9 cellular contexts compared by ENCODE assay signal in genomic region chr6:56692586-56693245, GRCh38. TPM values are rescaled to one million over a fixed set of nuclear protein-coding genes. Genes with fewer than 3 reads are reported as not detected.
DNase-seq lines count a peak whose midpoint lies in the region; TF ChIP-seq lines count a peak whose summit lies in the region.
"Had no signal": no experiment of that assay in that cellular context is flagged by ENCODE, and none has a peak within 500 bp of the region (broad histone marks: within the 10 kb centered on the region; RNA-seq: fewer than 3 reads in every experiment).

No MANE protein-coding gene starts in this region.

- no peaks in the 10 kb centered on the region for H3K4me1 Mint-ChIP-seq in immature natural killer cell

- WGBS in mesenchymal stem cell: 49% methylated on average over 6 of the region's 6 CpGs
- 41% methylated on average over 6 of the region's 6 CpGs for WGBS in urinary bladder

- H3K14ac ChIP-seq in mesenchymal stem cell (ENCODE audit: low read length in 2 of 2): no peak overlapping the region

- H3K36me3 ChIP-seq in mesenchymal stem cell (ENCODE audit: control insufficient read depth in 1 of 2, insufficient read depth in 2 of 2, low read depth in 1 of 2, low read length in 2 of 2) (peaks cover 0 to 21% of the 10 kb centered on the region in 2 experiments), urinary bladder (ENCODE audit: insufficient read depth) (no peaks in the 10 kb centered on the region)

- H3K9me3 Mint-ChIP-seq in immature natural killer cell: no peaks in the 10 kb centered on the region

- no peak overlapping the region for H3K23ac ChIP-seq in mesenchymal stem cell (ENCODE audit: low read length in 2 of 2)

- H3K9ac ChIP-seq in mesenchymal stem cell (ENCODE audit: low read length): peak overlapping the region; percentile 90
- H3K9ac ChIP-seq: BLaER1 treated with 17β-estradiol and CSF1 and Interleukin-3, amounts not matched to agents 10 nM and 100 nM had no signal

- H3K27me3 Mint-ChIP-seq in immature natural killer cell (ENCODE audit: low read depth in 3 of 3): peaks cover 0 to 5% (median 1%) of the 10 kb centered on the region in 3 donors

- peak overlapping the region; percentile 77 for H3K4me2 ChIP-seq in mesenchymal stem cell (ENCODE audit: low read length, poor library complexity, severe bottlenecking)

- H3K27me3 ChIP-seq in mesenchymal stem cell (ENCODE audit: control insufficient read depth in 1 of 2, insufficient read depth in 1 of 2, low read length in 2 of 2): no peaks in the 10 kb centered on the region
- H3K27me3 ChIP-seq: BLaER1 treated with 17β-estradiol and CSF1 and Interleukin-3, amounts not matched to agents 10 nM and 100 nM had no signal

- H3K4me3 Mint-ChIP-seq in immature natural killer cell: no peak overlapping the region

- H3K27ac ChIP-seq in coronary artery (peak overlapping the region; percentile 57 to 84), mesenchymal stem cell (ENCODE audit: low read length, poor library complexity, severe bottlenecking) (peak overlapping the region; percentile 98), urinary bladder (ENCODE audit: low read depth) (peak overlapping the region; percentile 62)

- H2BK12ac ChIP-seq in mesenchymal stem cell (ENCODE audit: low read length in 2 of 2): peak overlapping the region in 1 of 2 experiments; percentile 76

- no peak overlapping the region for H2BK15ac ChIP-seq in mesenchymal stem cell (ENCODE audit: low read depth, poor library complexity, severe bottlenecking)

- DNase-seq in SIG-M5 treated with dmso at 0.1 percent for 504 hours (lab: John Stamatoyannopoulos, UW; ENCODE audit: unreplicated experiment) (peak; percentile 26), SIG-M5 (lab: John Stamatoyannopoulos, UW) (no peak), coronary artery (ENCODE audit: low spot score) (no peak), mesenchymal stem cell (peak; percentile 87), immature natural killer cell (no peak), NAMALWA (ENCODE audit: low spot score) (no peak), DMS153 (lab: John Stamatoyannopoulos, UW) (no peak)

- peak overlapping the region; percentile 57 to 77 for H3K18ac ChIP-seq in mesenchymal stem cell (ENCODE audit: low read depth in 1 of 2, low read length in 2 of 2)

- H2AK5ac ChIP-seq in mesenchymal stem cell (ENCODE audit: low read length, severe bottlenecking): peak overlapping the region; percentile 91

- H3K27ac Mint-ChIP-seq in immature natural killer cell: no peak overlapping the region

- H3K9me3 ChIP-seq in mesenchymal stem cell (ENCODE audit: control insufficient read depth, low read length): no peaks in the 10 kb centered on the region
- H3K9me3 ChIP-seq: BLaER1 treated with 17β-estradiol and CSF1 and Interleukin-3, amounts not matched to agents 10 nM and 100 nM had no signal

- no peak overlapping the region for H2AFZ ChIP-seq in mesenchymal stem cell (ENCODE audit: low read depth, low read length)

- peak overlapping the region in 1 of 2 experiments; percentile 91 for H3K4ac ChIP-seq in mesenchymal stem cell (ENCODE audit: low read depth in 1 of 2, low read length in 2 of 2)

- H3K79me1 ChIP-seq in mesenchymal stem cell (replicated peaks; ENCODE audit: low read length, poor library complexity, severe bottlenecking): peaks cover 13% of the 10 kb centered on the region

- H3K4me3 ChIP-seq in coronary artery (peak overlapping the region; percentile 63), mesenchymal stem cell (ENCODE audit: insufficient read depth in 1 of 2, low read depth in 1 of 2, low read length in 2 of 2) (peak overlapping the region in 1 of 2 experiments; percentile 73), urinary bladder (ENCODE audit: low read depth, low read length) (peak overlapping the region; percentile 42)
- H3K4me3 ChIP-seq: BLaER1 treated with 17β-estradiol and CSF1 and Interleukin-3, amounts not matched to agents 10 nM and 100 nM had no signal

- peaks cover 3% of the 10 kb centered on the region for H3K4me1 ChIP-seq in mesenchymal stem cell (ENCODE audit: control insufficient read depth, insufficient read depth, low read depth, low read length)
- no peaks in the 10 kb centered on the region for H3K4me1 ChIP-seq in urinary bladder (ENCODE audit: insufficient read depth)

- TF ChIP-seq CTCF in coronary artery (IDR thresholded peaks at IDR 0.05): no peak

- peak overlapping the region; percentile 47 for H4K8ac ChIP-seq in mesenchymal stem cell (ENCODE audit: low read length)

- no peaks in the 10 kb centered on the region for H3K36me3 Mint-ChIP-seq in immature natural killer cell

- H4K91ac ChIP-seq in mesenchymal stem cell (ENCODE audit: low read length): no peak overlapping the region

- peak overlapping the region; percentile 77 for H2BK5ac ChIP-seq in mesenchymal stem cell (ENCODE audit: low read depth, low read length, poor library complexity, severe bottlenecking)

- peak overlapping the region; percentile 73 for H2BK120ac ChIP-seq in mesenchymal stem cell (ENCODE audit: low read depth, low read length)

RNA-seq across cellular contexts. Expression of gene DST, which starts 50.0 kb away (rescaled TPM):
- polyA plus RNA-seq in mesenchymal stem cell (2013, experiment 1 of 2): 35.4 TPM
- 31.9 TPM for polyA plus RNA-seq in mesenchymal stem cell (2013, experiment 2 of 2)
- 818 TPM for total RNA-seq in urinary bladder
- polyA plus RNA-seq in urinary bladder: 125 TPM
- 1 to 10 TPM in 1 of 3 donors, under 1 TPM in 2; 0.13 to 4.6 (median 0.99) TPM for polyA plus RNA-seq in immature natural killer cell

Comparison
In these comparisons a context has a peak if more than half of its experiments do, and no peak if none do; other contexts are left out.
1. DNase-seq: peak in SIG-M5 treated with dmso at 0.1 percent for 504 hours (single experiment) and mesenchymal stem cell (single experiment); none in SIG-M5 (single experiment), coronary artery (single experiment), immature natural killer cell (0 of 3), NAMALWA (single experiment) and DMS153 (single experiment).
2. RNA of gene DST, which starts 50.0 kb away (polyA plus RNA-seq): 125 TPM in urinary bladder (single experiment); 0.13 to 4.6 TPM in immature natural killer cell; every median in the first group is over 10 times any median in the second.
3. Peak in every context shown above with its lines, with median percentiles within 50 percentile points of each other: H3K27ac ChIP-seq.